10 cellular contexts compared by ENCODE assay signal in genomic region chr10:11176746-11177145, GRCh38.
DNase-seq lines count a peak whose midpoint lies in the region; ATAC-seq, FAIRE-seq and TF ChIP-seq lines count a peak whose summit lies in the region.
"Had no signal": no experiment of that assay in that cellular context is flagged by ENCODE, and none has a peak within 500 bp of the region (broad histone marks: within the 10 kb centered on the region; RNA-seq: fewer than 3 reads in every experiment).

No MANE protein-coding gene starts in this region.

- H3K27ac ChIP-seq in CD4-positive, alpha-beta memory T cell (ENCODE audit: low read depth, low read length) = peak overlapping the region; percentile 96
- no peak overlapping the region for H3K27ac ChIP-seq in mammary epithelial cell (ENCODE audit: insufficient read depth, low read depth, low read length)
- H3K27ac ChIP-seq: ovary, PC-9 had no signal

- peaks cover 58 to 76% of the 10 kb centered on the region in 2 donors for H3K36me3 Mint-ChIP-seq in CD4-positive, alpha-beta memory T cell
- H3K36me3 Mint-ChIP-seq in activated T-helper 1 cell treated with anti-CD3 and anti-CD28 coated beads, Interleukin-12 subunit alpha, Interleukin-12 subunit beta, Interleukin-2, Interleukin-4 antibody, amounts not matched to agents 30 ng/mL and 10 ng/mL and 1 ng/mL, durations not matched to agents 14 hours and 24 hours and 36 hours (ENCODE audit: low read depth) = peaks cover 61% of the 10 kb centered on the region
- H3K36me3 Mint-ChIP-seq in naive B cell = peaks cover 7 to 16% of the 10 kb centered on the region in 2 donors

- DNase-seq in CD4-positive, alpha-beta memory T cell = peak in 4 of 5 donors; percentile 42 to 63 (median 52)
- DNase-seq in GM19239 (ENCODE audit: insufficient read length, low spot score) = no peak
- DNase-seq in activated T-helper 1 cell treated with anti-CD3 and anti-CD28 coated beads, Interleukin-12 subunit alpha, Interleukin-12 subunit beta, Interleukin-2, Interleukin-4 antibody, amounts not matched to agents 30 ng/mL and 10 ng/mL and 1 ng/mL, durations not matched to agents 14 hours and 24 hours and 36 hours (ENCODE audit: low spot score) = peak; percentile 49
- DNase-seq in naive B cell = no peak
- no peak for DNase-seq in mammary epithelial cell
- no peak for DNase-seq in NCI-H345 treated with DMSO at 0.1 percent for 48 hours (lab: John Stamatoyannopoulos, UW; ENCODE audit: unreplicated experiment)
- DNase-seq in Right ventricle myocardium inferior (ENCODE audit: missing footprints) = no peak
- DNase-seq: ovary, PC-9 had no signal

- peaks cover 100% of the 10 kb centered on the region for H3K4me1 ChIP-seq in CD4-positive, alpha-beta memory T cell (ENCODE audit: insufficient read depth, low read length)
- H3K4me1 ChIP-seq in mammary epithelial cell (ENCODE audit: insufficient read depth, low read length) = no peaks in the 10 kb centered on the region

- peaks cover 10% of the 10 kb centered on the region for H3K36me3 ChIP-seq in CD4-positive, alpha-beta memory T cell (ENCODE audit: insufficient read depth, low read length)
- no peaks in the 10 kb centered on the region for H3K36me3 ChIP-seq in mammary epithelial cell (ENCODE audit: insufficient read depth, low read length)
- H3K36me3 ChIP-seq: ovary had no signal

- no peaks in the 10 kb centered on the region for H3K27me3 Mint-ChIP-seq in CD4-positive, alpha-beta memory T cell
- H3K27me3 Mint-ChIP-seq in activated T-helper 1 cell treated with anti-CD3 and anti-CD28 coated beads, Interleukin-12 subunit alpha, Interleukin-12 subunit beta, Interleukin-2, Interleukin-4 antibody, amounts not matched to agents 30 ng/mL and 10 ng/mL and 1 ng/mL, durations not matched to agents 14 hours and 24 hours and 36 hours (ENCODE audit: insufficient read depth) = no peaks in the 10 kb centered on the region
- H3K27me3 Mint-ChIP-seq in naive B cell = no peaks in the 10 kb centered on the region

- no peak for TF ChIP-seq CTCF in mammary epithelial cell (conservative IDR thresholded peaks at IDR 0.05 in 1 of 2, IDR thresholded peaks at IDR 0.05 in 1 of 2; ENCODE audit: extremely low read depth in 1 of 2, insufficient read depth in 1 of 2, low read depth in 1 of 2, low read length in 2 of 2)

- no peaks in the 10 kb centered on the region for H3K79me2 ChIP-seq in mammary epithelial cell (ENCODE audit: insufficient read depth, low read length)

- H3K4me3 Mint-ChIP-seq in CD4-positive, alpha-beta memory T cell = peak overlapping the region in 2 of 8 donors; percentile 80 to 82
- H3K4me3 Mint-ChIP-seq in activated T-helper 1 cell treated with anti-CD3 and anti-CD28 coated beads, Interleukin-12 subunit alpha, Interleukin-12 subunit beta, Interleukin-2, Interleukin-4 antibody, amounts not matched to agents 30 ng/mL and 10 ng/mL and 1 ng/mL, durations not matched to agents 14 hours and 24 hours and 36 hours = no peak overlapping the region
- peak overlapping the region in 7 of 8 donors; percentile 71 to 92 (median 77) for H3K4me3 Mint-ChIP-seq in naive B cell

- peaks cover 0 to 1% (median 0%) of the 10 kb centered on the region in 8 donors for H3K9me3 Mint-ChIP-seq in CD4-positive, alpha-beta memory T cell
- H3K9me3 Mint-ChIP-seq in activated T-helper 1 cell treated with anti-CD3 and anti-CD28 coated beads, Interleukin-12 subunit alpha, Interleukin-12 subunit beta, Interleukin-2, Interleukin-4 antibody, amounts not matched to agents 30 ng/mL and 10 ng/mL and 1 ng/mL, durations not matched to agents 14 hours and 24 hours and 36 hours = no peaks in the 10 kb centered on the region
- H3K9me3 Mint-ChIP-seq in naive B cell = no peaks in the 10 kb centered on the region

- peaks cover 9 to 86% (median 48%) of the 10 kb centered on the region in 4 donors for H3K4me1 Mint-ChIP-seq in CD4-positive, alpha-beta memory T cell
- H3K4me1 Mint-ChIP-seq in activated T-helper 1 cell treated with anti-CD3 and anti-CD28 coated beads, Interleukin-12 subunit alpha, Interleukin-12 subunit beta, Interleukin-2, Interleukin-4 antibody, amounts not matched to agents 30 ng/mL and 10 ng/mL and 1 ng/mL, durations not matched to agents 14 hours and 24 hours and 36 hours (ENCODE audit: low read depth) = peaks cover 8% of the 10 kb centered on the region
- H3K4me1 Mint-ChIP-seq in naive B cell = peaks cover 10 to 93% (median 75%) of the 10 kb centered on the region in 3 donors

- peak overlapping the region in 3 of 7 donors; percentile 97 to 100 (median 98) for H3K27ac Mint-ChIP-seq in CD4-positive, alpha-beta memory T cell
- no peak overlapping the region for H3K27ac Mint-ChIP-seq in activated T-helper 1 cell treated with anti-CD3 and anti-CD28 coated beads, Interleukin-12 subunit alpha, Interleukin-12 subunit beta, Interleukin-2, Interleukin-4 antibody, amounts not matched to agents 30 ng/mL and 10 ng/mL and 1 ng/mL, durations not matched to agents 14 hours and 24 hours and 36 hours
- peak overlapping the region in 5 of 6 donors; percentile 95 to 99 (median 97) for H3K27ac Mint-ChIP-seq in naive B cell

- H3K27me3 ChIP-seq in CD4-positive, alpha-beta memory T cell (ENCODE audit: insufficient read depth, low read length) = no peaks in the 10 kb centered on the region
- no peaks in the 10 kb centered on the region for H3K27me3 ChIP-seq in mammary epithelial cell (ENCODE audit: insufficient read depth, low read length)
- H3K27me3 ChIP-seq: ovary had no signal

- dilution Hi-C loops in mammary epithelial cell (cut with HindIII; ENCODE audit: low sequenced_read_pairs) = no loop called here

- in situ Hi-C loops in mammary epithelial cell (cut with MboI; ENCODE audit: low sequenced_read_pairs in 2 of 2) = no loop called here

- H4K20me1 ChIP-seq in mammary epithelial cell (ENCODE audit: insufficient read depth, low read length) = no peaks in the 10 kb centered on the region

- no peak overlapping the region for H3K9ac ChIP-seq in mammary epithelial cell (ENCODE audit: insufficient read depth, low read length)

- H3K4me3 ChIP-seq in CD4-positive, alpha-beta memory T cell (ENCODE audit: low read length in 2 of 2) = peak overlapping the region in 1 of 2 donors; percentile 39
- H3K4me3 ChIP-seq in mammary epithelial cell (replicated peaks in 1 of 3; ENCODE audit: insufficient read depth in 1 of 3, low read depth in 2 of 3, low read length in 3 of 3) = no peak overlapping the region
- H3K4me3 ChIP-seq: ovary, PC-9 had no signal

- ATAC-seq in naive B cell (ENCODE audit: low read depth in 2 of 2) = no peak
- no peak for ATAC-seq in HG02938 (IDR thresholded peaks at IDR 0.05; ENCODE audit: unreplicated experiment)
- no peak for ATAC-seq in Right ventricle myocardium inferior

- no peak overlapping the region for H2AFZ ChIP-seq in mammary epithelial cell (ENCODE audit: low read depth, low read length)
- H2AFZ ChIP-seq: PC-9 had no signal

- BruUV-seq in mammary epithelial cell (replicated peaks; lab: Mats Ljungman, UMichigan) = no TSS peak

- intact Hi-C loops in CD4-positive, alpha-beta memory T cell (cut with micrococcal nuclease) = loop anchor here (5.0 to 10.0 kb wide), 2 partner anchors 296 to 438 kb away; partner anchors contain the start of gene USP6NL
- intact Hi-C loops in activated T-helper 1 cell treated with anti-CD3 and anti-CD28 coated beads, Interleukin-12 subunit alpha, Interleukin-12 subunit beta, Interleukin-2, Interleukin-4 antibody, amounts not matched to agents 30 ng/mL and 10 ng/mL and 1 ng/mL, durations not matched to agents 14 hours and 24 hours and 36 hours (cut with micrococcal nuclease) = loop anchor here (1.0 to 10.0 kb wide), 2 partner anchors 10 to 868 kb away; partner anchors contain the start of gene UPF2
- intact Hi-C loops in mammary epithelial cell (cut with micrococcal nuclease) = no loop called here
- intact Hi-C loops in Right ventricle myocardium inferior (cut with DNase I) = loop anchor here (5.0 kb wide), 1 partner anchor 86 kb away; no protein-coding TSS in a partner anchor

- peak; percentile 98 for FAIRE-seq in GM19239 (lab: Jason Lieb, UNC)

- POLR2A ChIA-PET in CD4-positive, alpha-beta memory T cell (lab: Charles Lee; ENCODE audit: partially characterized antibody) = interaction anchor here (0.6 to 18.3 kb wide), 16 partner anchors 9 to 93 kb away, joined by 3 to 1422 read pairs (median 4); no protein-coding TSS in a partner anchor

- H3K9me3 ChIP-seq in CD4-positive, alpha-beta memory T cell (ENCODE audit: control insufficient read depth in 1 of 2, low read length in 2 of 2) = no peaks in the 10 kb centered on the region
- H3K9me3 ChIP-seq in mammary epithelial cell (replicated peaks; ENCODE audit: insufficient read depth, low read length) = peaks cover 38% of the 10 kb centered on the region
- H3K9me3 ChIP-seq: ovary had no signal

- 64% methylated on average over 7 of the region's 7 CpGs for WGBS in mammary epithelial cell (ENCODE audit: low coverage, missing lambda C conversion rate)

- CTCF ChIA-PET in CD4-positive, alpha-beta memory T cell (lab: Charles Lee; ENCODE audit: partially characterized antibody) = interaction anchor here (0.8 to 7.8 kb wide), 3 partner anchors 10 to 31 kb away, joined by 3 to 101 read pairs (median 5); no protein-coding TSS in a partner anchor
- CTCF ChIA-PET in mammary epithelial cell (lab: Charles Lee; ENCODE audit: low non-redundant PET) = no interaction called here

- no peak overlapping the region for H3K4me2 ChIP-seq in mammary epithelial cell (ENCODE audit: insufficient read depth, low read depth, low read length)
- H3K4me2 ChIP-seq: PC-9 had no signal

Comparison
In these comparisons a context has a peak if more than half of its experiments do, and no peak if none do; other contexts are left out.
1. DNase-seq: peak in CD4-positive, alpha-beta memory T cell (4 of 5) and activated T-helper 1 cell treated with anti-CD3 and anti-CD28 coated beads, Interleukin-12 subunit alpha, Interleukin-12 subunit beta, Interleukin-2, Interleukin-4 antibody, amounts not matched to agents 30 ng/mL and 10 ng/mL and 1 ng/mL, durations not matched to agents 14 hours and 24 hours and 36 hours (single experiment); none in GM19239 (single experiment), naive B cell (single experiment), mammary epithelial cell (single experiment), NCI-H345 treated with DMSO at 0.1 percent for 48 hours (single experiment) and Right ventricle myocardium inferior (single experiment).